In the genomic region with DNA sequence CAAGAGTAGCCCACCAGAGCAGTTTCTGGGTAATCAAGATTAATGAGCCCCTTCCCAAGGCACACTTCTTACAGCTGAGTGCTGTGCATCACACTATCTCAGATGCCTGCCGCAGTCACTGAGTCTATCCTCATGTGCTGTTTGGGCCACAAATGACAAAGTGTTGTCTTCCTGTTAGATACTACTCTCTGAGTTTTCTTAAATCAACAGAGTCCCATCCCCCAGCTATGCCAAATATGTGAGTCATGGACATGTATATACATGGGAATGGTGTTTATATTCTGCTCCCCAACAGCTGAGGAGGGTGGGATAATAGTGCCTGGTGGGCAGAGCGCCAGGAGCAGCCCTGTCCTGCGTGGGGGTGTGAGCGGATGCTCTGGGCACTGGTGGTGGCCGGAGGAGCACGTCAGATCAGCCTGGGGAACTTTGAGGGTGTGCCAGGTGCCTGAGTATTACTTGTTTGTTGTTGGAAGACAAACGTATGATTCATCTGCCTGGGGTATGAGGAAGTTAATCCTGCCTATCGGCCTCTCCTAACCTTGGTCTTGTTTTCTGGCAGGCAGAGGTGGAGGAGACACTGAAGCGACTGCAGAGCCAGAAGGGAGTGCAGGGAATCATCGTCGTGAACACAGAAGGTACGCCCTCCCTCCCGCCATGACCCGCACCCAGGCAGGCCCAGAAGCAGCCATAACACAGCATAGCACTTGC, we compare ENCODE assay signal across 1 cellular context.
TF ChIP-seq lines count a peak whose summit lies in the region.

No MANE protein-coding gene starts in this region.

TF ChIP-seq in HepG2, 621 proteins besides CTCF, POLR2A, EP300 and RAD21 (continued from another document and continues in another):
- TF ChIP-seq, protein P1, sequence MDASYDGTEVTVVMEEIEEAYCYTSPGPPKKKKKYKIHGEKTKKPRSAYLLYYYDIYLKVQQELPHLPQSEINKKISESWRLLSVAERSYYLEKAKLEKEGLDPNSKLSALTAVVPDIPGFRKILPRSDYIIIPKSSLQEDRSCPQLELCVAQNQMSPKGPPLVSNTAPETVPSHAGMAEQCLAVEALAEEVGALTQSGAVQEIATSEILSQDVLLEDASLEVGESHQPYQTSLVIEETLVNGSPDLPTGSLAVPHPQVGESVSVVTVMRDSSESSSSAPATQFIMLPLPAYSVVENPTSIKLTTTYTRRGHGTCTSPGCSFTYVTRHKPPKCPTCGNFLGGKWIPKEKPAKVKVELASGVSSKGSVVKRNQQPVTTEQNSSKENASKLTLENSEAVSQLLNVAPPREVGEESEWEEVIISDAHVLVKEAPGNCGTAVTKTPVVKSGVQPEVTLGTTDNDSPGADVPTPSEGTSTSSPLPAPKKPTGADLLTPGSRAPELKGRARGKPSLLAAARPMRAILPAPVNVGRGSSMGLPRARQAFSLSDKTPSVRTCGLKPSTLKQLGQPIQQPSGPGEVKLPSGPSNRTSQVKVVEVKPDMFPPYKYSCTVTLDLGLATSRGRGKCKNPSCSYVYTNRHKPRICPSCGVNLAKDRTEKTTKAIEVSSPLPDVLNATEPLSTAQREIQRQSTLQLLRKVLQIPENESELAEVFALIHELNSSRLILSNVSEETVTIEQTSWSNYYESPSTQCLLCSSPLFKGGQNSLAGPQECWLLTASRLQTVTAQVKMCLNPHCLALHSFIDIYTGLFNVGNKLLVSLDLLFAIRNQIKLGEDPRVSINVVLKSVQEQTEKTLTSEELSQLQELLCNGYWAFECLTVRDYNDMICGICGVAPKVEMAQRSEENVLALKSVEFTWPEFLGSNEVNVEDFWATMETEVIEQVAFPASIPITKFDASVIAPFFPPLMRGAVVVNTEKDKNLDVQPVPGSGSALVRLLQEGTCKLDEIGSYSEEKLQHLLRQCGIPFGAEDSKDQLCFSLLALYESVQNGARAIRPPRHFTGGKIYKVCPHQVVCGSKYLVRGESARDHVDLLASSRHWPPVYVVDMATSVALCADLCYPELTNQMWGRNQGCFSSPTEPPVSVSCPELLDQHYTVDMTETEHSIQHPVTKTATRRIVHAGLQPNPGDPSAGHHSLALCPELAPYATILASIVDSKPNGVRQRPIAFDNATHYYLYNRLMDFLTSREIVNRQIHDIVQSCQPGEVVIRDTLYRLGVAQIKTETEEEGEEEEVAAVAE (CRISPR knock-in tag; IDR thresholded peaks at IDR 0.05; ENCODE audit: borderline replicate concordance), result peak; percentile 85
- TF ChIP-seq ZFP36 (IDR thresholded peaks at IDR 0.05; ENCODE audit: borderline replicate concordance, low read depth, low read length, partially characterized antibody), result peak; percentile 47
- TF ChIP-seq ZNF251 (CRISPR knock-in tag; IDR thresholded peaks at IDR 0.05), result no peak
- no peak; the same call in 1 of the 2 replicates for TF ChIP-seq ZNF3 (CRISPR knock-in tag; IDR thresholded peaks at IDR 0.05)
- TF ChIP-seq SIN3A (IDR thresholded peaks at IDR 0.05; ENCODE audit: borderline replicate concordance, low read depth, low read length), result peak; percentile 48
- no peak for TF ChIP-seq ZNF775 (CRISPR knock-in tag; IDR thresholded peaks at IDR 0.05; ENCODE audit: borderline replicate concordance)
- TF ChIP-seq, protein P2, sequence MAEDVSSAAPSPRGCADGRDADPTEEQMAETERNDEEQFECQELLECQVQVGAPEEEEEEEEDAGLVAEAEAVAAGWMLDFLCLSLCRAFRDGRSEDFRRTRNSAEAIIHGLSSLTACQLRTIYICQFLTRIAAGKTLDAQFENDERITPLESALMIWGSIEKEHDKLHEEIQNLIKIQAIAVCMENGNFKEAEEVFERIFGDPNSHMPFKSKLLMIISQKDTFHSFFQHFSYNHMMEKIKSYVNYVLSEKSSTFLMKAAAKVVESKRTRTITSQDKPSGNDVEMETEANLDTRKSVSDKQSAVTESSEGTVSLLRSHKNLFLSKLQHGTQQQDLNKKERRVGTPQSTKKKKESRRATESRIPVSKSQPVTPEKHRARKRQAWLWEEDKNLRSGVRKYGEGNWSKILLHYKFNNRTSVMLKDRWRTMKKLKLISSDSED (CRISPR knock-in tag; IDR thresholded peaks at IDR 0.05), result no peak
- TF ChIP-seq SATB2 (CRISPR knock-in tag; IDR thresholded peaks at IDR 0.05), result no peak
- TF ChIP-seq NFKBIZ (CRISPR knock-in tag; IDR thresholded peaks at IDR 0.05), result peak; percentile 69
- no peak for TF ChIP-seq NFE2L2 (IDR thresholded peaks at IDR 0.05; ENCODE audit: low read length)
- TF ChIP-seq POGZ (CRISPR knock-in tag; IDR thresholded peaks at IDR 0.05), result peak; percentile 80
- TF ChIP-seq ZNF816 (CRISPR knock-in tag; IDR thresholded peaks at IDR 0.05; ENCODE audit: borderline replicate concordance), result peak; percentile 95
- TF ChIP-seq, protein P3, sequence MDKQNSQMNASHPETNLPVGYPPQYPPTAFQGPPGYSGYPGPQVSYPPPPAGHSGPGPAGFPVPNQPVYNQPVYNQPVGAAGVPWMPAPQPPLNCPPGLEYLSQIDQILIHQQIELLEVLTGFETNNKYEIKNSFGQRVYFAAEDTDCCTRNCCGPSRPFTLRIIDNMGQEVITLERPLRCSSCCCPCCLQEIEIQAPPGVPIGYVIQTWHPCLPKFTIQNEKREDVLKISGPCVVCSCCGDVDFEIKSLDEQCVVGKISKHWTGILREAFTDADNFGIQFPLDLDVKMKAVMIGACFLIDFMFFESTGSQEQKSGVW (CRISPR knock-in tag; IDR thresholded peaks at IDR 0.05; ENCODE audit: borderline replicate concordance), result no peak
- TF ChIP-seq CBX5 (CRISPR knock-in tag; IDR thresholded peaks at IDR 0.05; ENCODE audit: borderline replicate concordance), result peak; percentile 92; the same call in 1 of the 2 replicates
- TF ChIP-seq ADNP (CRISPR knock-in tag; IDR thresholded peaks at IDR 0.05), result no peak
- TF ChIP-seq, protein P4, sequence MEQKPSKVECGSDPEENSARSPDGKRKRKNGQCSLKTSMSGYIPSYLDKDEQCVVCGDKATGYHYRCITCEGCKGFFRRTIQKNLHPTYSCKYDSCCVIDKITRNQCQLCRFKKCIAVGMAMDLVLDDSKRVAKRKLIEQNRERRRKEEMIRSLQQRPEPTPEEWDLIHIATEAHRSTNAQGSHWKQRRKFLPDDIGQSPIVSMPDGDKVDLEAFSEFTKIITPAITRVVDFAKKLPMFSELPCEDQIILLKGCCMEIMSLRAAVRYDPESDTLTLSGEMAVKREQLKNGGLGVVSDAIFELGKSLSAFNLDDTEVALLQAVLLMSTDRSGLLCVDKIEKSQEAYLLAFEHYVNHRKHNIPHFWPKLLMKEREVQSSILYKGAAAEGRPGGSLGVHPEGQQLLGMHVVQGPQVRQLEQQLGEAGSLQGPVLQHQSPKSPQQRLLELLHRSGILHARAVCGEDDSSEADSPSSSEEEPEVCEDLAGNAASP (CRISPR knock-in tag; IDR thresholded peaks at IDR 0.05; ENCODE audit: borderline replicate concordance), result peak; percentile 76; the same call in 1 of the 2 replicates
- no peak; the same call in 1 of the 2 replicates for TF ChIP-seq CENPT (CRISPR knock-in tag; IDR thresholded peaks at IDR 0.05; ENCODE audit: low read depth)
- 0 out of 2 replicates have a peak, but pooled peaks have one; percentile 90 for TF ChIP-seq TBP (CRISPR knock-in tag; IDR thresholded peaks at IDR 0.05)
- no peak for TF ChIP-seq TRIM24 (CRISPR knock-in tag; IDR thresholded peaks at IDR 0.05)
- TF ChIP-seq ZNF33B (CRISPR knock-in tag; IDR thresholded peaks at IDR 0.05), result no peak
- peak; percentile 78; the same call in 1 of the 2 replicates for TF ChIP-seq SMYD3 (CRISPR knock-in tag; IDR thresholded peaks at IDR 0.05)
- TF ChIP-seq, protein P5, sequence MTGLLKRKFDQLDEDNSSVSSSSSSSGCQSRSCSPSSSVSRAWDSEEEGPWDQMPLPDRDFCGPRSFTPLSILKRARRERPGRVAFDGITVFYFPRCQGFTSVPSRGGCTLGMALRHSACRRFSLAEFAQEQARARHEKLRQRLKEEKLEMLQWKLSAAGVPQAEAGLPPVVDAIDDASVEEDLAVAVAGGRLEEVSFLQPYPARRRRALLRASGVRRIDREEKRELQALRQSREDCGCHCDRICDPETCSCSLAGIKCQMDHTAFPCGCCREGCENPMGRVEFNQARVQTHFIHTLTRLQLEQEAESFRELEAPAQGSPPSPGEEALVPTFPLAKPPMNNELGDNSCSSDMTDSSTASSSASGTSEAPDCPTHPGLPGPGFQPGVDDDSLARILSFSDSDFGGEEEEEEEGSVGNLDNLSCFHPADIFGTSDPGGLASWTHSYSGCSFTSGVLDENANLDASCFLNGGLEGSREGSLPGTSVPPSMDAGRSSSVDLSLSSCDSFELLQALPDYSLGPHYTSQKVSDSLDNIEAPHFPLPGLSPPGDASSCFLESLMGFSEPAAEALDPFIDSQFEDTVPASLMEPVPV (CRISPR knock-in tag; IDR thresholded peaks at IDR 0.05), result peak; percentile 74
- peak; percentile 77 for TF ChIP-seq ARNTL (CRISPR knock-in tag; IDR thresholded peaks at IDR 0.05)
- TF ChIP-seq DPF2 (CRISPR knock-in tag; IDR thresholded peaks at IDR 0.05; ENCODE audit: borderline replicate concordance, low read depth), result peak; percentile 92
- TF ChIP-seq SAP130 (CRISPR knock-in tag; IDR thresholded peaks at IDR 0.05; ENCODE audit: low read depth), result peak; percentile 99
- peak; percentile 81 for TF ChIP-seq MXD4 (CRISPR knock-in tag; IDR thresholded peaks at IDR 0.05)
- TF ChIP-seq, protein P6, sequence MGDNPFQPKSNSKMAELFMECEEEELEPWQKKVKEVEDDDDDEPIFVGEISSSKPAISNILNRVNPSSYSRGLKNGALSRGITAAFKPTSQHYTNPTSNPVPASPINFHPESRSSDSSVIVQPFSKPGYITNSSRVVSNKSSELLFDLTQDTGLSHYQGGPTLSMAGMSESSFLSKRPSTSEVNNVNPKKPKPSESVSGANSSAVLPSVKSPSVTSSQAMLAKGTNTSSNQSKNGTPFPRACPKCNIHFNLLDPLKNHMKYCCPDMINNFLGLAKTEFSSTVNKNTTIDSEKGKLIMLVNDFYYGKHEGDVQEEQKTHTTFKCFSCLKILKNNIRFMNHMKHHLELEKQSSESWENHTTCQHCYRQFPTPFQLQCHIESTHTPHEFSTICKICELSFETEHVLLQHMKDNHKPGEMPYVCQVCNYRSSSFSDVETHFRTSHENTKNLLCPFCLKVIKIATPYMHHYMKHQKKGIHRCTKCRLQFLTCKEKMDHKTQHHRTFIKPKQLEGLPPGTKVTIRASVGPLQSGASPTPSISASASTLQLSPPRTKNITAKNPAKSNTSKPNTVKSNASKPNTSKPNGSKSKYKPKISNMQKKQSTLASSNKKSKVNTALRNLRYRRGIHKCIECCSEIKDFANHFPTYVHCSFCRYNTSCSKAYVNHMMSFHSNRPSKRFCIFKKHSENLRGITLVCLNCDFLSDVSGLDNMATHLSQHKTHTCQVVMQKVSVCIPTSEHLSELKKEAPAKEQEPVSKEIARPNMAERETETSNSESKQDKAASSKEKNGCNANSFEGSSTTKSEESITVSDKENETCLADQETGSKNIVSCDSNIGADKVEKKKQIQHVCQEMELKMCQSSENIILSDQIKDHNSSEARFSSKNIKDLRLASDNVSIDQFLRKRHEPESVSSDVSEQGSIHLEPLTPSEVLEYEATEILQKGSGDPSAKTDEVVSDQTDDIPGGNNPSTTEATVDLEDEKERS (CRISPR knock-in tag; IDR thresholded peaks at IDR 0.05), result peak; percentile 81; the same call in 1 of the 2 replicates
- TF ChIP-seq, protein P7, sequence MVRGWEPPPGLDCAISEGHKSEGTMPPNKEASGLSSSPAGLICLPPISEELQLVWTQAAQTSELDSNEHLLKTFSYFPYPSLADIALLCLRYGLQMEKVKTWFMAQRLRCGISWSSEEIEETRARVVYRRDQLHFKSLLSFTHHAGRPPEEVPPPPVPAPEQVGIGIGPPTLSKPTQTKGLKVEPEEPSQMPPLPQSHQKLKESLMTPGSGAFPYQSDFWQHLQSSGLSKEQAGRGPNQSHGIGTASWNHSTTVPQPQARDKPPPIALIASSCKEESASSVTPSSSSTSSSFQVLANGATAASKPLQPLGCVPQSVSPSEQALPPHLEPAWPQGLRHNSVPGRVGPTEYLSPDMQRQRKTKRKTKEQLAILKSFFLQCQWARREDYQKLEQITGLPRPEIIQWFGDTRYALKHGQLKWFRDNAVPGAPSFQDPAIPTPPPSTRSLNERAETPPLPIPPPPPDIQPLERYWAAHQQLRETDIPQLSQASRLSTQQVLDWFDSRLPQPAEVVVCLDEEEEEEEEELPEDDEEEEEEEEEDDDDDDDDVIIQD (CRISPR knock-in tag; IDR thresholded peaks at IDR 0.05; ENCODE audit: low read depth), result peak; percentile 90
- TF ChIP-seq TBL1XR1 (IDR thresholded peaks at IDR 0.05; ENCODE audit: borderline replicate concordance, low read length, partially characterized antibody), result peak; percentile 88
- TF ChIP-seq ZNF10 (CRISPR knock-in tag; IDR thresholded peaks at IDR 0.05; ENCODE audit: borderline replicate concordance, low read depth), result no peak
- TF ChIP-seq HES4 (CRISPR knock-in tag; IDR thresholded peaks at IDR 0.05; ENCODE audit: borderline replicate concordance), result no peak
- peak; percentile 78; the same call in 1 of the 2 replicates for TF ChIP-seq TP53 (CRISPR knock-in tag; conservative IDR thresholded peaks at IDR 0.05)
- TF ChIP-seq, protein P8, sequence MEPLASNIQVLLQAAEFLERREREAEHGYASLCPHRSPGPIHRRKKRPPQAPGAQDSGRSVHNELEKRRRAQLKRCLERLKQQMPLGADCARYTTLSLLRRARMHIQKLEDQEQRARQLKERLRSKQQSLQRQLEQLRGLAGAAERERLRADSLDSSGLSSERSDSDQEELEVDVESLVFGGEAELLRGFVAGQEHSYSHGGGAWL (CRISPR knock-in tag; IDR thresholded peaks at IDR 0.05), result peak; percentile 51; the same call in 1 of the 2 replicates
- no peak for TF ChIP-seq ZNF879 (CRISPR knock-in tag; IDR thresholded peaks at IDR 0.05)
- TF ChIP-seq, protein P9, sequence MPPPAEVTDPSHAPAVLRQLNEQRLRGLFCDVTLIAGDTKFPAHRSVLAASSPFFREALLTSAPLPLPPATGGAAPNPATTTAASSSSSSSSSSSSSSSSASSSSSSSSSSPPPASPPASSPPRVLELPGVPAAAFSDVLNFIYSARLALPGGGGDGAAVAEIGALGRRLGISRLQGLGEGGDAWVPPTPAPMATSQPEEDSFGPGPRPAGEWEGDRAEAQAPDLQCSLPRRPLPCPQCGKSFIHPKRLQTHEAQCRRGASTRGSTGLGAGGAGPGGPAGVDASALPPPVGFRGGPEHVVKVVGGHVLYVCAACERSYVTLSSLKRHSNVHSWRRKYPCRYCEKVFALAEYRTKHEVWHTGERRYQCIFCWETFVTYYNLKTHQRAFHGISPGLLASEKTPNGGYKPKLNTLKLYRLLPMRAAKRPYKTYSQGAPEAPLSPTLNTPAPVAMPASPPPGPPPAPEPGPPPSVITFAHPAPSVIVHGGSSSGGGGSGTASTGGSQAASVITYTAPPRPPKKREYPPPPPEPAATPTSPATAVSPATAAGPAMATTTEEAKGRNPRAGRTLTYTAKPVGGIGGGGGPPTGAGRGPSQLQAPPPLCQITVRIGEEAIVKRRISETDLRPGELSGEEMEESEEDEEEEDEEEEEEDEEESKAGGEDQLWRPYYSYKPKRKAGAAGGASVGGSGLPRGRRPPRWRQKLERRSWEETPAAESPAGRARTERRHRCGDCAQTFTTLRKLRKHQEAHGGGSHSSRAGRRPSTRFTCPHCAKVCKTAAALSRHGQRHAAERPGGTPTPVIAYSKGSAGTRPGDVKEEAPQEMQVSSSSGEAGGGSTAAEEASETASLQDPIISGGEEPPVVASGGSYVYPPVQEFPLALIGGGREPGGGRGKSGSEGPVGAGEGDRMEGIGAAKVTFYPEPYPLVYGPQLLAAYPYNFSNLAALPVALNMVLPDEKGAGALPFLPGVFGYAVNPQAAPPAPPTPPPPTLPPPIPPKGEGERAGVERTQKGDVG (CRISPR knock-in tag; IDR thresholded peaks at IDR 0.05; ENCODE audit: borderline replicate concordance), result peak; percentile 98
- peak; percentile 97 for TF ChIP-seq ZNF792 (CRISPR knock-in tag; IDR thresholded peaks at IDR 0.05)
- peak; percentile 69 for TF ChIP-seq HOXA5 (CRISPR knock-in tag; IDR thresholded peaks at IDR 0.05)
- TF ChIP-seq, protein P10, sequence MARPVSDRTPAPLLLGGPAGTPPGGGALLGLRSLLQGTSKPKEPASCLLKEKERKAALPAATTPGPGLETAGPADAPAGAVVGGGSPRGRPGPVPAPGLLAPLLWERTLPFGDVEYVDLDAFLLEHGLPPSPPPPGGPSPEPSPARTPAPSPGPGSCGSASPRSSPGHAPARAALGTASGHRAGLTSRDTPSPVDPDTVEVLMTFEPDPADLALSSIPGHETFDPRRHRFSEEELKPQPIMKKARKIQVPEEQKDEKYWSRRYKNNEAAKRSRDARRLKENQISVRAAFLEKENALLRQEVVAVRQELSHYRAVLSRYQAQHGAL (CRISPR knock-in tag; IDR thresholded peaks at IDR 0.05; ENCODE audit: not compliant biosample characterization), result no peak
